In genomic region chr16:17313085-17313611, GRCh38 we compare ENCODE assay signal across 8 cellular contexts.
A peak's percentile ranks its signal among the peaks of the same experiment; 100 is the strongest.
DNase-seq lines count a peak whose midpoint lies in the region; ATAC-seq and TF ChIP-seq lines count a peak whose summit lies in the region.
"Had no signal": no experiment of that assay in that cellular context is flagged by ENCODE, and none has a peak within 500 bp of the region (broad histone marks: within the 10 kb centered on the region; RNA-seq: fewer than 3 reads in every experiment).

No MANE protein-coding gene starts in this region.

- H3K27me3 ChIP-seq in colonic mucosa (no peaks in the 10 kb centered on the region), thyroid gland (no peaks in the 10 kb centered on the region)

- ATAC-seq in GM19023 (IDR thresholded peaks at IDR 0.05; ENCODE audit: unreplicated experiment): no peak

- no peaks in the 10 kb centered on the region for H3K36me3 Mint-ChIP-seq in nephron progenitor cell (ENCODE audit: low read depth)

- H3K36me3 ChIP-seq in colonic mucosa (no peaks in the 10 kb centered on the region), thyroid gland (no peaks in the 10 kb centered on the region)

- no peak overlapping the region for H3K9ac ChIP-seq in colonic mucosa (ENCODE audit: low read depth in 2 of 2, low read length in 2 of 2)

- H3K27ac Mint-ChIP-seq in nephron progenitor cell: no peak overlapping the region

- peaks cover 28% of the 10 kb centered on the region for H3K4me1 Mint-ChIP-seq in nephron progenitor cell

- H3K4me3 ChIP-seq in colonic mucosa: no peak overlapping the region
- no peak overlapping the region for H3K4me3 ChIP-seq in thyroid gland (replicated peaks in 1 of 3)

- intact Hi-C loops in colonic mucosa (cut with DNase I): no loop called here
- intact Hi-C loops in thyroid gland (cut with DNase I): no loop called here

- no peak for TF ChIP-seq POLR2A in thyroid gland (IDR thresholded peaks at IDR 0.05)

- peaks cover 16% of the 10 kb centered on the region for H3K27me3 Mint-ChIP-seq in nephron progenitor cell (ENCODE audit: low read depth, poor library complexity)

- DNase-seq in NCI-H2196 (lab: John Stamatoyannopoulos, UW; ENCODE audit: unreplicated experiment) (peak; percentile 69), colonic mucosa (peak; percentile 29), medulla oblongata (ENCODE audit: extremely low spot score) (peak; percentile 60), thyroid gland (peak; percentile 83 to 89), nephron progenitor cell (no peak), HK-2 (ENCODE audit: unreplicated experiment) (no peak)
- DNase-seq: stimulated activated naive CD4-positive, alpha-beta T cell treated with Interleukin-2 at 50 U/mL for 16 hours had no signal

- no peaks in the 10 kb centered on the region for H3K9me3 Mint-ChIP-seq in nephron progenitor cell

- 38 to 42% methylated on average over 2 to 4 of the region's 4 CpGs for WGBS in thyroid gland, 2 donors

- peak overlapping the region; percentile 57 for H3K27ac ChIP-seq in colonic mucosa
- peak overlapping the region; percentile 82 to 95 (median 91) for H3K27ac ChIP-seq in thyroid gland

- H3K9me3 ChIP-seq in colonic mucosa (no peaks in the 10 kb centered on the region), thyroid gland (no peaks in the 10 kb centered on the region)

- H3K4me1 ChIP-seq in colonic mucosa (no peaks in the 10 kb centered on the region), thyroid gland (peaks cover 36 to 44% of the 10 kb centered on the region in 2 donors)

- no peak overlapping the region for H3K4me3 Mint-ChIP-seq in nephron progenitor cell

- no peak for TF ChIP-seq CTCF in colonic mucosa (IDR thresholded peaks at IDR 0.05)
- TF ChIP-seq CTCF in thyroid gland (IDR thresholded peaks at IDR 0.05): no peak
- TF ChIP-seq CTCF in nephron progenitor cell (IDR thresholded peaks at IDR 0.05): no peak

Comparison
In these comparisons a context has a peak if more than half of its experiments do, and no peak if none do; other contexts are left out.
1. DNase-seq: peak in NCI-H2196 (single experiment), colonic mucosa (single experiment), medulla oblongata (single experiment) and thyroid gland (2 of 2); none in nephron progenitor cell (single experiment) and HK-2 (single experiment).